In genomic region chr10:80493482-80494021, GRCh38 we compare ENCODE assay signal across 8 cellular contexts. TPM values are rescaled to one million over a fixed set of nuclear protein-coding genes. Genes with fewer than 3 reads are reported as not detected.
A peak's percentile ranks its signal among the peaks of the same experiment; 100 is the strongest.
DNase-seq lines count a peak whose midpoint lies in the region; ATAC-seq and TF ChIP-seq lines count a peak whose summit lies in the region.

No MANE protein-coding gene starts in this region.

- no peak overlapping the region for H3K4me3 ChIP-seq in esophagus squamous epithelium
- H3K4me3 ChIP-seq in BE2C (ENCODE audit: low read depth, low read length), result no peak overlapping the region

- H3K9me3 ChIP-seq in esophagus squamous epithelium, result no peaks in the 10 kb centered on the region
- H3K9me3 ChIP-seq in BE2C, result no peaks in the 10 kb centered on the region

- peaks cover 91% of the 10 kb centered on the region for H3K4me1 Mint-ChIP-seq in stimulated activated effector memory CD8-positive, alpha-beta T cell treated with anti-CD3 and anti-CD28 coated beads, Interleukin-12 subunit alpha, Interleukin-12 subunit beta, amount 100 ng/mL, for 72 hours

- H3K4me3 Mint-ChIP-seq in stimulated activated effector memory CD8-positive, alpha-beta T cell treated with anti-CD3 and anti-CD28 coated beads, Interleukin-12 subunit alpha, Interleukin-12 subunit beta, amount 100 ng/mL, for 72 hours, result peak overlapping the region; percentile 20

- TF ChIP-seq CTCF in esophagus squamous epithelium (IDR thresholded peaks at IDR 0.05), result no peak
- TF ChIP-seq CTCF in BE2C (IDR thresholded peaks at IDR 0.05; ENCODE audit: low read depth, low read length), result no peak

- H3K4me1 ChIP-seq in esophagus squamous epithelium, result peaks cover 46 to 100% (median 77%) of the 10 kb centered on the region in 3 donors
- H3K4me1 ChIP-seq in BE2C, result no peaks in the 10 kb centered on the region

- TF ChIP-seq POLR2A in esophagus squamous epithelium (IDR thresholded peaks at IDR 0.05), result no peak

- peak; percentile 46 for DNase-seq in OCI-M1 (lab: John Stamatoyannopoulos, UW)
- DNase-seq in esophagus squamous epithelium (lab: John Stamatoyannopoulos, UW), result no peak
- DNase-seq in stimulated activated effector memory CD8-positive, alpha-beta T cell treated with anti-CD3 and anti-CD28 coated beads, Interleukin-12 subunit alpha, Interleukin-12 subunit beta, amount 100 ng/mL, for 72 hours (ENCODE audit: low spot score in 2 of 2), result no peak
- no peak for DNase-seq in BE2C
- DNase-seq in NCI-H2029 treated with DMSO at 0.1 percent for 48 hours (lab: John Stamatoyannopoulos, UW), result no peak
- no peak for DNase-seq in stimulated activated CD4-positive, alpha-beta T cell treated with anti-CD3 and anti-CD28 coated beads, Interleukin-2, amount 100 ng/mL, for 48 hours

- ATAC-seq in GM18498 (IDR thresholded peaks at IDR 0.05; ENCODE audit: unreplicated experiment) (peak; percentile 68), GM21723 (IDR thresholded peaks at IDR 0.05; ENCODE audit: unreplicated experiment) (peak; percentile 56)
- peak; percentile 74 for ATAC-seq in stimulated activated effector memory CD8-positive, alpha-beta T cell treated with anti-CD3 and anti-CD28 coated beads, Interleukin-12 subunit alpha, Interleukin-12 subunit beta, amount 100 ng/mL, for 72 hours

- H3K36me3 ChIP-seq in esophagus squamous epithelium (peaks cover 14 to 63% (median 18%) of the 10 kb centered on the region in 3 donors), BE2C (no peaks in the 10 kb centered on the region; the same call in 1 of the 2 replicates)

- intact Hi-C loops in esophagus squamous epithelium (cut with DNase I), result no loop called here

- WGBS in esophagus squamous epithelium, 2 donors, result 10 to 12% methylated on average over 3 to 4 of the region's 4 CpGs

- peak overlapping the region; percentile 58 to 94 (median 84) for H3K27ac ChIP-seq in esophagus squamous epithelium

- peaks cover 5% of the 10 kb centered on the region for H3K9me3 Mint-ChIP-seq in stimulated activated effector memory CD8-positive, alpha-beta T cell treated with anti-CD3 and anti-CD28 coated beads, Interleukin-12 subunit alpha, Interleukin-12 subunit beta, amount 100 ng/mL, for 72 hours

- peak overlapping the region; percentile 39 for H3K27ac Mint-ChIP-seq in stimulated activated effector memory CD8-positive, alpha-beta T cell treated with anti-CD3 and anti-CD28 coated beads, Interleukin-12 subunit alpha, Interleukin-12 subunit beta, amount 100 ng/mL, for 72 hours

- H3K27me3 ChIP-seq in esophagus squamous epithelium, result no peaks in the 10 kb centered on the region
- no peaks in the 10 kb centered on the region for H3K27me3 ChIP-seq in BE2C

- H3K36me3 Mint-ChIP-seq in stimulated activated effector memory CD8-positive, alpha-beta T cell treated with anti-CD3 and anti-CD28 coated beads, Interleukin-12 subunit alpha, Interleukin-12 subunit beta, amount 100 ng/mL, for 72 hours, result peaks cover 65% of the 10 kb centered on the region

RNA-seq across cellular contexts. Expression of gene TSPAN14, which starts 39.4 kb away (rescaled TPM):
- 100 to 1,000 TPM in 2 of 4 donors, 10 to 100 TPM in 2; 66.4 to 118 (median 89.8) TPM for total RNA-seq in esophagus squamous epithelium
- polyA plus RNA-seq in BE2C (2012; ENCODE audit: insufficient read depth, insufficient read length, low read depth), result 29.9 TPM

RNA-seq across cellular contexts. Expression of gene SH2D4B, which starts 44.1 kb away (rescaled TPM):
- total RNA-seq in esophagus squamous epithelium, result under 1 TPM in 1 of 4 donors, not detected in 3; 0.13 TPM
- polyA plus RNA-seq in BE2C (2012; ENCODE audit: insufficient read depth, insufficient read length, low read depth), result not detected
